Comparison of ENCODE assay signal across 12 cellular contexts in the genomic region with DNA sequence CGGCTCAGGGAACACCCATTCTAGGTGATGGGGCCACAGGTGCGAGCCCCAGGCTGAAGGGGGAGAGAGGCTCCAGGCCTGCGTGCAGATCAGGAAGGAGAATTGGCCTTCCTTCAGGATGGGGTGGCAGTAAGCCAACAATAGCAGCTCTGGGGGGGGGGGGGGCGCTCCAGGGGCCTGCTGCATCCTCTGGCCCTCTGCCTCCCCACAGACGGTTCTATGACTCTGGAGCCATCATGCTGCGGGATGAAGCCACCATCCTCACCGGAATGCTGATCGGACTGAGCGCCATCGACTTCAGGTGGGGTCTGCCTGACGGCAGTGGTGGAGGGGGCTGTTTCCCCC. TPM values are rescaled to one million over a fixed set of nuclear protein-coding genes. Genes with fewer than 3 reads are reported as not detected.
DNase-seq lines count a peak whose midpoint lies in the region; ATAC-seq and TF ChIP-seq lines count a peak whose summit lies in the region.
"Had no signal": no experiment of that assay in that cellular context is flagged by ENCODE, and none has a peak within 500 bp of the region (broad histone marks: within the 10 kb centered on the region; RNA-seq: fewer than 3 reads in every experiment).

No MANE protein-coding gene starts in this region.

- H3K27ac Mint-ChIP-seq in activated naive CD4-positive, alpha-beta T cell treated with anti-CD3 and anti-CD28 coated beads for 36 hours = no peak overlapping the region
- no peak overlapping the region for H3K27ac Mint-ChIP-seq in effector memory CD8-positive, alpha-beta T cell
- H3K27ac Mint-ChIP-seq: immature natural killer cell had no signal

- CTCF ChIA-PET in activated naive CD4-positive, alpha-beta T cell treated with anti-CD3 and anti-CD28 coated beads for 36 hours (lab: Charles Lee) = no interaction called here

- peak overlapping the region; percentile 38 for H3K4me3 ChIP-seq in NT2/D1 (ENCODE audit: insufficient read length, low read depth)
- peak overlapping the region; percentile 47 for H3K4me3 ChIP-seq in retinal pigment epithelial cell (ENCODE audit: low read length)

- TF ChIP-seq CTCF in retinal pigment epithelial cell (conservative IDR thresholded peaks at IDR 0.05; ENCODE audit: low read depth, low read length) = no peak

- H3K27me3 Mint-ChIP-seq in activated naive CD4-positive, alpha-beta T cell treated with anti-CD3 and anti-CD28 coated beads for 36 hours (ENCODE audit: low read depth) = peaks cover 34% of the 10 kb centered on the region
- H3K27me3 Mint-ChIP-seq in effector memory CD8-positive, alpha-beta T cell = peaks cover 41 to 76% of the 10 kb centered on the region in 2 donors

- H3K4me1 Mint-ChIP-seq in activated naive CD4-positive, alpha-beta T cell treated with anti-CD3 and anti-CD28 coated beads for 36 hours (ENCODE audit: low read depth) = peaks cover 17% of the 10 kb centered on the region
- peaks cover 10 to 23% of the 10 kb centered on the region in 2 donors for H3K4me1 Mint-ChIP-seq in effector memory CD8-positive, alpha-beta T cell (ENCODE audit: low read depth in 2 of 2)

- no peak for ATAC-seq in effector memory CD8-positive, alpha-beta T cell (replicated peaks)
- no peak for ATAC-seq in sciatic nerve

- peaks cover 27% of the 10 kb centered on the region for H3K27me3 ChIP-seq in NT2/D1 (ENCODE audit: insufficient read depth, insufficient read length)

- peaks cover 39% of the 10 kb centered on the region for H3K4me1 ChIP-seq in NT2/D1 (ENCODE audit: insufficient read depth, insufficient read length)

- peak overlapping the region; percentile 65 for H3K4me3 Mint-ChIP-seq in activated naive CD4-positive, alpha-beta T cell treated with anti-CD3 and anti-CD28 coated beads for 36 hours
- peak overlapping the region; percentile 54 to 76 for H3K4me3 Mint-ChIP-seq in effector memory CD8-positive, alpha-beta T cell

- peak overlapping the region; percentile 71 for H3K9ac ChIP-seq in NT2/D1 (ENCODE audit: insufficient read length, low read depth)

- H3K36me3 ChIP-seq in NT2/D1 (ENCODE audit: insufficient read depth, insufficient read length, low read length) = peaks cover 12% of the 10 kb centered on the region

- H3K9me3 ChIP-seq in NT2/D1 (ENCODE audit: insufficient read depth, low read length) = no peaks in the 10 kb centered on the region
- H3K9me3 ChIP-seq: neutrophil, stomach had no signal

- DNase-seq in activated naive CD4-positive, alpha-beta T cell treated with anti-CD3 and anti-CD28 coated beads for 36 hours = no peak
- no peak for DNase-seq in activated naive CD4-positive, alpha-beta T cell (lab: John Stamatoyannopoulos, UW)
- DNase-seq in NT2/D1 (ENCODE audit: low read depth, low spot score) (no peak), retinal pigment epithelial cell (ENCODE audit: low read depth) (no peak), sciatic nerve (ENCODE audit: low spot score) (no peak), NCI-H526 treated with DMSO at 0.1 percent for 48 hours (lab: John Stamatoyannopoulos, UW) (no peak), Kasumi-1 (lab: John Stamatoyannopoulos, UW) (no peak)
- no peak for DNase-seq in effector memory CD8-positive, alpha-beta T cell
- DNase-seq: immature natural killer cell, SIG-M5, stomach had no signal

- no peaks in the 10 kb centered on the region for H3K9me3 Mint-ChIP-seq in activated naive CD4-positive, alpha-beta T cell treated with anti-CD3 and anti-CD28 coated beads for 36 hours
- H3K9me3 Mint-ChIP-seq in effector memory CD8-positive, alpha-beta T cell = no peaks in the 10 kb centered on the region

- peaks cover 4% of the 10 kb centered on the region for H3K36me3 Mint-ChIP-seq in activated naive CD4-positive, alpha-beta T cell treated with anti-CD3 and anti-CD28 coated beads for 36 hours (ENCODE audit: low read depth)
- peaks cover 17% of the 10 kb centered on the region for H3K36me3 Mint-ChIP-seq in effector memory CD8-positive, alpha-beta T cell (ENCODE audit: insufficient read depth)

- intact Hi-C loops in activated naive CD4-positive, alpha-beta T cell treated with anti-CD3 and anti-CD28 coated beads for 36 hours (cut with micrococcal nuclease) = no loop called here
- intact Hi-C loops in sciatic nerve (cut with DNase I) = loop anchor here (5.0 kb wide), 1 partner anchor 1237 kb away; no protein-coding TSS in a partner anchor

RNA-seq across cellular contexts. Expression of a gene that starts 6.1 kb away (rescaled TPM):
- under 1 TPM in 1 of 2 experiments, not detected in 1; 0.17 TPM for total RNA-seq in activated naive CD4-positive, alpha-beta T cell treated with anti-CD3 and anti-CD28 coated beads for 36 hours
- total RNA-seq in sciatic nerve = 2.9 TPM

RNA-seq across cellular contexts. Expression of a gene that starts 10.1 kb away (rescaled TPM):
- 100 to 1,000 TPM; 146 to 149 TPM for total RNA-seq in activated naive CD4-positive, alpha-beta T cell treated with anti-CD3 and anti-CD28 coated beads for 36 hours
- total RNA-seq in sciatic nerve = 91.6 TPM

RNA-seq across cellular contexts. Expression of a gene that starts 30.6 kb away (rescaled TPM):
- 10 to 100 TPM; 47.1 to 50.5 TPM for total RNA-seq in activated naive CD4-positive, alpha-beta T cell treated with anti-CD3 and anti-CD28 coated beads for 36 hours
- total RNA-seq in sciatic nerve = 169 TPM

RNA-seq across cellular contexts. Expression of a gene that starts 46.6 kb away (rescaled TPM):
- not detected for total RNA-seq in activated naive CD4-positive, alpha-beta T cell treated with anti-CD3 and anti-CD28 coated beads for 36 hours
- total RNA-seq in sciatic nerve = 47.6 TPM

RNA-seq across cellular contexts. Expression of a gene that starts 49.2 kb away (rescaled TPM):
- under 1 TPM; 0.12 to 0.21 TPM for total RNA-seq in activated naive CD4-positive, alpha-beta T cell treated with anti-CD3 and anti-CD28 coated beads for 36 hours
- 3.7 TPM for total RNA-seq in sciatic nerve
